Comparison of ENCODE assay signal across 1 cellular context in genomic region chr15:42289166-42289565, GRCh38.
A peak's percentile ranks its signal among the peaks of the same experiment; 100 is the strongest.
TF ChIP-seq lines count a peak whose summit lies in the region.

No MANE protein-coding gene starts in this region.

TF ChIP-seq in K562, 482 proteins besides CTCF, POLR2A, EP300 and RAD21:
- TF ChIP-seq ZNF347 (CRISPR knock-in tag; IDR thresholded peaks at IDR 0.05; ENCODE audit: low read depth) (no peak), FOS (IDR thresholded peaks at IDR 0.05; ENCODE audit: extremely low read depth, insufficient read length) (no peak), PATZ1 (CRISPR knock-in tag; IDR thresholded peaks at IDR 0.05; ENCODE audit: borderline replicate concordance) (no peak), HNRNPL (IDR thresholded peaks at IDR 0.05; ENCODE audit: low read depth, low read length) (no peak), RFX1 (IDR thresholded peaks at IDR 0.05) (peak; percentile 48), STAT6 (CRISPR knock-in tag; IDR thresholded peaks at IDR 0.05) (no peak), FOXJ3 (CRISPR knock-in tag; IDR thresholded peaks at IDR 0.05) (no peak), E2F6 (IDR thresholded peaks at IDR 0.05; ENCODE audit: borderline replicate concordance in 1 of 2, extremely low read depth in 1 of 2, insufficient read depth in 1 of 2, insufficient read length in 1 of 2, low read depth in 1 of 2, low read length in 1 of 2, poor library complexity in 1 of 2, severe bottlenecking in 1 of 2) (no peak), PHB2 (IDR thresholded peaks at IDR 0.05; ENCODE audit: low read depth) (no peak), ESRRA (IDR thresholded peaks at IDR 0.05; ENCODE audit: borderline replicate concordance, low read depth) (no peak), NR0B1 (IDR thresholded peaks at IDR 0.05; ENCODE audit: partially characterized antibody) (no peak), CBX8 (IDR thresholded peaks at IDR 0.05; ENCODE audit: borderline replicate concordance, extremely low read depth, low read depth, low read length, poor library complexity, severe bottlenecking) (no peak), THAP12 (CRISPR knock-in tag; IDR thresholded peaks at IDR 0.05) (no peak), FOSL1 (tag; conservative IDR thresholded peaks at IDR 0.05) (peak; percentile 54), TCF15 (CRISPR knock-in tag; IDR thresholded peaks at IDR 0.05) (no peak), ZBTB33 (CRISPR knock-in tag; IDR thresholded peaks at IDR 0.05) (no peak), GABPB1 (CRISPR knock-in tag; IDR thresholded peaks at IDR 0.05) (no peak), ZBTB1 (CRISPR knock-in tag; IDR thresholded peaks at IDR 0.05; ENCODE audit: borderline replicate concordance, low read depth) (no peak), MEIS2 (IDR thresholded peaks at IDR 0.05; ENCODE audit: partially characterized antibody) (peak; percentile 2), SRSF1 (IDR thresholded peaks at IDR 0.05; ENCODE audit: low read depth, low read length) (no peak), TSHZ1 (CRISPR knock-in tag; IDR thresholded peaks at IDR 0.05) (no peak), KLF10 (CRISPR knock-in tag; IDR thresholded peaks at IDR 0.05) (no peak)
TF ChIP-seq in K562: peak in this region for 3.
